In the genomic region with DNA sequence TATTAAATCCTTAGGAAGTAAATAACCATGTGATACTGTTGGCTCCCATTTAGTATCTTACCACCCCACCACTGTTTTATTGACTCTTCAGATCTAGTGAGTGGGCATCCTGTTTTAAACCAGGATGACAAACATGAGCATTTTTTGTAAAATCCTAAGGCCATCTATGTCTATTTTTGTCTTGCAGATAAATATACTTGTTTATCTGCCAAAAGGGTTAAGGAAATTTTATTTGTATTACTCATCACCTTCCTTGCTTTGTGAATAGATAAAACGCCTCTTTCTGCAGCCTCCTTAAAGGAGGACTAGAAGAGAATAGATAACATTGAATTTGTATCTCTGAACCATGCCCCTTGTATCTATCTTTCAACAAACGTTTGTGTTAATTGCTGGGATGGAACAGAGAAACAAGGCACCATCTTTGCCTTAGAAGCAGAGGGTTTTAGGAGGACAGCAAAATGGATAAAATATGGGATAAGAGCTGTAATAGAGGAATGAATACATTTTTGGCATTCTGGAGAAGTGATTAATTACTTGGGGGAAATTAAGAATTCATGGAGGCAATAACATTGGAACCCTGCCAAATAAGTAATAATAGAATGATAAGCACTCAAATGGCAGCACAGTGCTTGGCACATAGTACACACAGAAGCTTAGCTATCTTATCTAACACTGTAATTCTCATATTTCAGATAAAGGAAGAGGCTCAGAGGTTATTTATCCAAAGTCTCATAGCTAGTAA, we compare ENCODE assay signal across 12 cellular contexts. TPM values are rescaled to one million over a fixed set of nuclear protein-coding genes. Genes with fewer than 3 reads are reported as not detected.
DNase-seq lines count a peak whose midpoint lies in the region; ATAC-seq, FAIRE-seq and TF ChIP-seq lines count a peak whose summit lies in the region.
"Had no signal": no experiment of that assay in that cellular context is flagged by ENCODE, and none has a peak within 500 bp of the region (broad histone marks: within the 10 kb centered on the region; RNA-seq: fewer than 3 reads in every experiment).

No MANE protein-coding gene starts in this region.

- no peak overlapping the region for H3K4ac ChIP-seq in mesendoderm (ENCODE audit: low read depth, low read length)
- no peak overlapping the region for H3K4ac ChIP-seq in H9 (ENCODE audit: low read depth, low read length)

- H3K27ac Mint-ChIP-seq in CD4-positive, alpha-beta T cell, result peak overlapping the region; percentile 34
- no peak overlapping the region for H3K27ac Mint-ChIP-seq in H9

- H3K9ac ChIP-seq in mesendoderm (ENCODE audit: low read length), result no peak overlapping the region
- no peak overlapping the region for H3K9ac ChIP-seq in H9 (ENCODE audit: extremely low read depth, insufficient read length, low read length)

- no peaks in the 10 kb centered on the region for H3K27me3 Mint-ChIP-seq in CD4-positive, alpha-beta T cell
- H3K27me3 Mint-ChIP-seq in H9 (ENCODE audit: low read depth), result no peaks in the 10 kb centered on the region

- no peaks in the 10 kb centered on the region for H3K9me3 Mint-ChIP-seq in CD4-positive, alpha-beta T cell
- H3K9me3 Mint-ChIP-seq in H9, result no peaks in the 10 kb centered on the region

- no peak overlapping the region for H2BK20ac ChIP-seq in H9 (ENCODE audit: low read depth, low read length, poor library complexity, severe bottlenecking)

- no peaks in the 10 kb centered on the region for H3K9me3 ChIP-seq in CD4-positive, alpha-beta T cell (ENCODE audit: control insufficient read depth, low read length)
- H3K9me3 ChIP-seq in H9 (ENCODE audit: control insufficient read depth, low read depth, low read length), result no peaks in the 10 kb centered on the region
- H3K9me3 ChIP-seq: tibial artery had no signal

- no peak overlapping the region for H2BK12ac ChIP-seq in H9 (ENCODE audit: insufficient read length, low read depth, low read length)

- no CpG with 5 or more reads among the region's 2 CpGs for WGBS in mesendoderm (ENCODE audit: extremely low coverage, insufficient coverage, low lambda C conversion rate)
- no CpG with 5 or more reads among the region's 2 CpGs for WGBS in H9 (ENCODE audit: extremely low coverage, insufficient read length, low lambda C conversion rate)

- intact Hi-C loops in CD4-positive, alpha-beta T cell (cut with DNase I, micrococcal nuclease), result no loop called here

- CTCF ChIA-PET in CD4-positive, alpha-beta T cell (lab: Charles Lee), result interaction anchor here (0.7 to 3.8 kb wide), 3 partner anchors 15 to 108 kb away, joined by 3 to 17 read pairs (median 3); partner anchors contain the start of gene YTHDF2

- H3K14ac ChIP-seq in H9 (ENCODE audit: insufficient read depth, low read length), result no peak overlapping the region

- FAIRE-seq in bronchial epithelial cell (lab: Jason Lieb, UNC), result no peak

- H3K4me2 ChIP-seq in mesendoderm (ENCODE audit: low read length), result no peak overlapping the region
- no peak overlapping the region for H3K4me2 ChIP-seq in H9 (ENCODE audit: insufficient read depth, insufficient read length, low read length)

- peaks cover 60% of the 10 kb centered on the region for H3K36me3 Mint-ChIP-seq in CD4-positive, alpha-beta T cell (ENCODE audit: low read depth)
- H3K36me3 Mint-ChIP-seq in H9 (ENCODE audit: insufficient read depth in 1 of 3, low read depth in 3 of 3), result peaks cover 18 to 57% (median 40%) of the 10 kb centered on the region in 3 experiments; a peak in 6 of 7 replicates

- no peak for TF ChIP-seq CTCF in CD4-positive, alpha-beta T cell (IDR thresholded peaks at IDR 0.05)
- TF ChIP-seq CTCF in bronchial epithelial cell (IDR thresholded peaks at IDR 0.05; ENCODE audit: insufficient read depth, low read length, severe bottlenecking) (no peak), H9 (conservative IDR thresholded peaks at IDR 0.05) (no peak)

- H3K36me3 ChIP-seq in bronchial epithelial cell (ENCODE audit: control insufficient read depth, insufficient read depth, low read length) (peaks cover 3% of the 10 kb centered on the region), mesendoderm (ENCODE audit: control insufficient read depth, insufficient read depth, low read length) (no peaks in the 10 kb centered on the region)

- H2BK5ac ChIP-seq in mesendoderm (ENCODE audit: low read length) (no peak overlapping the region), H9 (ENCODE audit: insufficient read length, low read length) (no peak overlapping the region)

- POLR2A ChIA-PET in CD4-positive, alpha-beta T cell (lab: Charles Lee), result interaction anchor here (1.2 to 1.6 kb wide), 4 partner anchors 15 to 170 kb away, joined by 3 to 7 read pairs (median 6); partner anchors contain the start of genes RNU11 and YTHDF2

- no peak for DNase-seq in CD4-positive, alpha-beta T cell
- DNase-seq in LHCN-M2 (ENCODE audit: low read depth) (peak; percentile 60), bronchial epithelial cell (ENCODE audit: low read depth) (peak; percentile 50), mesendoderm (peak; percentile 62), H9 (no peak)
- DNase-seq in stimulated activated CD4-positive, alpha-beta T cell treated with anti-CD3 and anti-CD28 coated beads, Interleukin-1b, Interleukin-23, amount 100 ng/mL, for 48 hours, result no peak
- DNase-seq: activated CD4-positive, alpha-beta T cell treated with anti-CD3 and anti-CD28 coated beads for 48 hours; NCI-H1092 treated with DMSO at 0.1 percent for 48 hours; stimulated activated CD4-positive, alpha-beta T cell treated with anti-CD3 and anti-CD28 coated beads, Interleukin-4, amount 100 ng/mL, for 4 hours; tibial artery had no signal

- H3K4me1 ChIP-seq in mesendoderm (ENCODE audit: control insufficient read depth, low read depth, low read length) (no peaks in the 10 kb centered on the region), H9 (ENCODE audit: insufficient read depth, low read length) (0 out of 2 replicates have a peak, but pooled peaks cover 6% of the 10 kb centered on the region)

- H3K23me2 ChIP-seq in H9 (ENCODE audit: insufficient read length, low read depth, low read length, poor library complexity, severe bottlenecking), result no peaks in the 10 kb centered on the region

- no peak overlapping the region for H3K27ac ChIP-seq in CD4-positive, alpha-beta T cell (ENCODE audit: low read depth, low read length)
- H3K27ac ChIP-seq in mesendoderm (ENCODE audit: low read depth, low read length), result no peak overlapping the region
- no peak overlapping the region for H3K27ac ChIP-seq in H9 (ENCODE audit: insufficient read length, low read depth, low read length)
- H3K27ac ChIP-seq: tibial artery had no signal

- no peak overlapping the region for H3T11ph ChIP-seq in H9 (ENCODE audit: low read length)

- H3K27me3 ChIP-seq in CD4-positive, alpha-beta T cell (ENCODE audit: control insufficient read depth, insufficient read depth, low read length), result no peaks in the 10 kb centered on the region
- H3K27me3 ChIP-seq in bronchial epithelial cell (ENCODE audit: control insufficient read depth, insufficient read depth, low read length) (no peaks in the 10 kb centered on the region), mesendoderm (ENCODE audit: insufficient read depth, low read length, poor library complexity) (no peaks in the 10 kb centered on the region), H9 (ENCODE audit: insufficient read depth, low read length) (no peaks in the 10 kb centered on the region)
- H3K27me3 ChIP-seq: tibial artery had no signal

- H3K79me1 ChIP-seq in mesendoderm (ENCODE audit: low read length) (no peaks in the 10 kb centered on the region), H9 (ENCODE audit: insufficient read depth, low read depth, low read length, poor library complexity, severe bottlenecking) (no peaks in the 10 kb centered on the region)

- H3K4me3 Mint-ChIP-seq in CD4-positive, alpha-beta T cell, result peak overlapping the region; percentile 30
- no peak overlapping the region; a peak in 1 of 5 replicates for H3K4me3 Mint-ChIP-seq in H9

- H2BK120ac ChIP-seq in mesendoderm (ENCODE audit: low read depth, low read length) (no peak overlapping the region), H9 (ENCODE audit: low read depth, low read length, poor library complexity, severe bottlenecking) (no peak overlapping the region)

- H3K79me2 ChIP-seq in mesendoderm (ENCODE audit: control insufficient read depth, insufficient read depth, low read length) (peaks cover 96% of the 10 kb centered on the region), H9 (ENCODE audit: insufficient read depth, low read length) (peaks cover 87% of the 10 kb centered on the region)

- H3K4me1 Mint-ChIP-seq in CD4-positive, alpha-beta T cell (ENCODE audit: low read depth), result peaks cover 64% of the 10 kb centered on the region
- H3K4me1 Mint-ChIP-seq in H9, result peaks cover 24 to 27% of the 10 kb centered on the region in 2 experiments

- H3K56ac ChIP-seq in mesendoderm (ENCODE audit: low read length) (no peak overlapping the region), H9 (ENCODE audit: insufficient read length, low read depth, low read length) (no peak overlapping the region)

- H4K20me1 ChIP-seq in H9 (ENCODE audit: control insufficient read depth, insufficient read depth, insufficient read length), result no peaks in the 10 kb centered on the region

- no peak overlapping the region for H2AFZ ChIP-seq in H9 (ENCODE audit: low read length)

- H4K5ac ChIP-seq in mesendoderm (ENCODE audit: low read length) (no peak overlapping the region), H9 (ENCODE audit: insufficient read length, low read depth, low read length) (no peak overlapping the region)

- H4K8ac ChIP-seq in mesendoderm (ENCODE audit: low read depth, low read length) (no peak overlapping the region), H9 (replicated peaks; ENCODE audit: insufficient read length, low read depth, low read length) (no peak overlapping the region)

- H2AK5ac ChIP-seq in mesendoderm (ENCODE audit: low read length) (no peak overlapping the region), H9 (ENCODE audit: insufficient read length, low read length) (no peak overlapping the region)

- H2BK15ac ChIP-seq in mesendoderm (replicated peaks; ENCODE audit: low read depth) (no peak overlapping the region), H9 (ENCODE audit: low read depth, low read length) (no peak overlapping the region)

- H3K23ac ChIP-seq in mesendoderm (ENCODE audit: low read length) (no peak overlapping the region), H9 (ENCODE audit: insufficient read length, low read depth, low read length) (no peak overlapping the region)

- no peak overlapping the region for H3K18ac ChIP-seq in mesendoderm (ENCODE audit: low read length)
- no peak overlapping the region for H3K18ac ChIP-seq in H9 (ENCODE audit: insufficient read length, low read depth, low read length)

- no peak for ATAC-seq in CD4-positive, alpha-beta T cell (ENCODE audit: poor library complexity)
- no peak for ATAC-seq in GM18519 (IDR thresholded peaks at IDR 0.05; ENCODE audit: low FRiP score, unreplicated experiment)
- no peak for ATAC-seq in HG03342 (IDR thresholded peaks at IDR 0.05; ENCODE audit: unreplicated experiment)

- no peak overlapping the region for H4K91ac ChIP-seq in H9 (ENCODE audit: insufficient read length, low read depth, low read length)

- no peak overlapping the region for H3K4me3 ChIP-seq in bronchial epithelial cell (ENCODE audit: low read depth, low read length)
- H3K4me3 ChIP-seq in mesendoderm (ENCODE audit: low read length), result no peak overlapping the region
- H3K4me3 ChIP-seq: tibial artery had no signal

RNA-seq across cellular contexts. Expression of gene YTHDF2, which starts 14.7 kb away (rescaled TPM):
- total RNA-seq in CD4-positive, alpha-beta T cell, result 100 to 1,000 TPM in 1 of 2 experiments, 10 to 100 TPM in 1; 85.0 to 100 TPM
- total RNA-seq in LHCN-M2 (2014; rRNA removed), result 53.5 and 66.7 TPM in 2 replicates
- 40.9 TPM for polyA plus RNA-seq in LHCN-M2 (2012)
- 53.3 and 63.4 TPM in 2 replicates for total RNA-seq in bronchial epithelial cell
- polyA plus RNA-seq in mesendoderm (2013, experiment 1 of 2), result 126 TPM
- polyA plus RNA-seq in mesendoderm (2013, experiment 2 of 2), result 126 TPM
- 196 and 200 TPM in 2 replicates for total RNA-seq in H9 (2021)

Comparison
In these comparisons a context has a peak if more than half of its experiments do, and no peak if none do; other contexts are left out.
1. DNase-seq: peak in LHCN-M2 (single experiment), bronchial epithelial cell (single experiment) and mesendoderm (single experiment); none in CD4-positive, alpha-beta T cell (0 of 10), stimulated activated CD4-positive, alpha-beta T cell treated with anti-CD3 and anti-CD28 coated beads, Interleukin-1b, Interleukin-23, amount 100 ng/mL, for 48 hours (single experiment) and H9 (single experiment).